Comparison of ENCODE assay signal across 19 cellular contexts in genomic region chr2:3112131-3112530, GRCh38.
"Had no signal": no experiment of that assay in that cellular context is flagged by ENCODE, and none has a peak within 500 bp of the region (broad histone marks: within the 10 kb centered on the region; RNA-seq: fewer than 3 reads in every experiment).

No MANE protein-coding gene starts in this region.

- H3K36me3 ChIP-seq: esophagus squamous epithelium, gastroesophageal sphincter, neutrophil, tibial nerve, upper lobe of right lung had no signal

- H3K4me3 ChIP-seq: esophagus squamous epithelium, gastroesophageal sphincter, mucosa of descending colon, smooth muscle cell, tibial nerve, upper lobe of right lung had no signal

- ATAC-seq: effector memory CD8-positive, alpha-beta T cell; gastroesophageal sphincter; left colon; mucosa of descending colon; naive thymus-derived CD8-positive, alpha-beta T cell; right cardiac atrium; stimulated activated memory B cell treated with anti-CD40 and anti-IgM and Interleukin-4, amounts not matched to agents 10 μg/mL and 1 μg/mL and 100 μg/mL, for 72 hours; upper lobe of right lung had no signal

- DNase-seq: central memory CD4-positive, alpha-beta T cell; effector memory CD8-positive, alpha-beta T cell; esophagus squamous epithelium; foreskin fibroblast; left colon; mammary epithelial cell; mucosa of descending colon; naive thymus-derived CD8-positive, alpha-beta T cell; right cardiac atrium; stimulated activated CD4-positive, alpha-beta T cell treated with anti-CD3 and anti-CD28 coated beads, Interleukin-15, amount 100 ng/mL, for 24 hours; stimulated activated CD4-positive, alpha-beta T cell treated with anti-CD3 and anti-CD28 coated beads, Interleukin-1b, Interleukin-23, amount 100 ng/mL, for 48 hours; stimulated activated CD4-positive, alpha-beta T cell treated with anti-CD3 and anti-CD28 coated beads, Interleukin-4, amount 100 ng/mL, for 24 hours; upper lobe of right lung had no signal

- H3K4me1 ChIP-seq: esophagus squamous epithelium, gastroesophageal sphincter, tibial nerve, upper lobe of right lung had no signal

- H3K9me3 ChIP-seq: esophagus squamous epithelium, gastroesophageal sphincter, mucosa of descending colon, neutrophil, tibial nerve, upper lobe of right lung had no signal

- H3K27me3 ChIP-seq: esophagus squamous epithelium, gastroesophageal sphincter, neutrophil, tibial nerve, upper lobe of right lung had no signal

- H3K27ac ChIP-seq: epithelial cell of prostate, esophagus squamous epithelium, gastroesophageal sphincter, neutrophil, tibial nerve, upper lobe of right lung had no signal
